1 cellular context compared by ENCODE assay signal in genomic region chr11:111331711-111332479, GRCh38.
TF ChIP-seq lines count a peak whose summit lies in the region.

No MANE protein-coding gene starts in this region.

TF ChIP-seq in GM12878, 131 proteins besides CTCF, POLR2A, EP300 and RAD21 (continued from another document):
- 0 out of 2 replicates have a peak, but pooled peaks have one; percentile 29 for TF ChIP-seq RELB (IDR thresholded peaks at IDR 0.05; ENCODE audit: low read depth)
- TF ChIP-seq YBX1 (IDR thresholded peaks at IDR 0.05) = no peak
- peak; percentile 47; the same call in 1 of the 2 replicates for TF ChIP-seq IKZF1 (conservative IDR thresholded peaks at IDR 0.05)
- peak; percentile 85 for TF ChIP-seq MTA2 (IDR thresholded peaks at IDR 0.05; ENCODE audit: low read depth)
- TF ChIP-seq JUNB (IDR thresholded peaks at IDR 0.05) = peak; percentile 81
- TF ChIP-seq ATF7 (IDR thresholded peaks at IDR 0.05; ENCODE audit: low read depth) = no peak
TF ChIP-seq in GM12878: peak in this region for 6.
